In genomic region chr20:63571087-63571478, GRCh38 we compare ENCODE assay signal across 11 cellular contexts. TPM values are rescaled to one million over a fixed set of nuclear protein-coding genes. Genes with fewer than 3 reads are reported as not detected.
"Had no signal": no experiment of that assay in that cellular context is flagged by ENCODE, and none has a peak within 500 bp of the region (broad histone marks: within the 10 kb centered on the region; RNA-seq: fewer than 3 reads in every experiment).

No MANE protein-coding gene starts in this region.

RNA-seq across cellular contexts. Expression of gene FNDC11, which starts 17.1 kb away (rescaled TPM):
- total RNA-seq: transverse colon, vagina had no signal

RNA-seq across cellular contexts. Expression of gene SRMS, which starts 23.5 kb away (rescaled TPM):
- total RNA-seq: subcutaneous adipose tissue, temporal lobe, thoracic aorta, thyroid gland, tibial nerve, upper lobe of left lung, upper lobe of right lung, uterus, vagina had no signal
- polyA plus RNA-seq: urinary bladder had no signal

RNA-seq across cellular contexts. Expression of gene PTK6, which starts 33.9 kb away (rescaled TPM):
- total RNA-seq: temporal lobe had no signal
